In genomic region chr6:5471637-5472430, GRCh38 we compare ENCODE assay signal across 11 cellular contexts.
DNase-seq lines count a peak whose midpoint lies in the region; FAIRE-seq and TF ChIP-seq lines count a peak whose summit lies in the region.
"Had no signal": no experiment of that assay in that cellular context is flagged by ENCODE, and none has a peak within 500 bp of the region (broad histone marks: within the 10 kb centered on the region; RNA-seq: fewer than 3 reads in every experiment).

No MANE protein-coding gene starts in this region.

- intact Hi-C loops in MCF 10A (cut with micrococcal nuclease): loop anchor here (1.0 to 10.0 kb wide), 4 partner anchors 420 to 1075 kb away; no protein-coding TSS in a partner anchor

- POLR2A ChIA-PET in MCF 10A (lab: Yijun Ruan, JAX): interaction anchor here (1.0 to 1.2 kb wide), 4 partner anchors 11 to 1075 kb away, joined by 3 to 5 read pairs (median 3); no protein-coding TSS in a partner anchor

- FAIRE-seq in RCC 7860 (lab: Jason Lieb, UNC) (peak; percentile 25), urothelium cell line (lab: Jason Lieb, UNC) (no peak)

- no peak overlapping the region for H3K4me3 Mint-ChIP-seq in activated naive CD8-positive, alpha-beta T cell treated with anti-CD3 and anti-CD28 coated beads for 36 hours
- H3K4me3 Mint-ChIP-seq in MCF 10A (ENCODE audit: unreplicated experiment): no peak overlapping the region
- H3K4me3 Mint-ChIP-seq: activated CD8-positive, alpha-beta memory T cell treated with anti-CD3 and anti-CD28 coated beads, Interleukin-2, amount 10 ng/mL, durations not matched to agents 7 days and 5 days had no signal

- H3K27me3 Mint-ChIP-seq in activated naive CD8-positive, alpha-beta T cell treated with anti-CD3 and anti-CD28 coated beads for 36 hours: no peaks in the 10 kb centered on the region
- no peaks in the 10 kb centered on the region for H3K27me3 Mint-ChIP-seq in MCF 10A (ENCODE audit: insufficient read depth, unreplicated experiment)
- H3K27me3 Mint-ChIP-seq: activated CD8-positive, alpha-beta memory T cell treated with anti-CD3 and anti-CD28 coated beads, Interleukin-2, amount 10 ng/mL, durations not matched to agents 7 days and 5 days had no signal

- no peak overlapping the region for H3K27ac Mint-ChIP-seq in activated naive CD8-positive, alpha-beta T cell treated with anti-CD3 and anti-CD28 coated beads for 36 hours
- H3K27ac Mint-ChIP-seq in MCF 10A (ENCODE audit: low read depth, unreplicated experiment): no peak overlapping the region
- H3K27ac Mint-ChIP-seq: activated CD8-positive, alpha-beta memory T cell treated with anti-CD3 and anti-CD28 coated beads, Interleukin-2, amount 10 ng/mL, durations not matched to agents 7 days and 5 days had no signal

- BruUV-seq in MCF 10A (replicated peaks; lab: Mats Ljungman, UMichigan): no TSS peak

- TF ChIP-seq CTCF in MCF 10A (IDR thresholded peaks at IDR 0.05; ENCODE audit: unreplicated experiment): no peak

- CTCF ChIA-PET in MCF 10A (lab: Yijun Ruan, JAX): interaction anchor here (0.6 to 1.8 kb wide), 16 partner anchors 11 to 1265 kb away, joined by 3 to 14 read pairs (median 4); no protein-coding TSS in a partner anchor

- peak; percentile 7 for DNase-seq in Caki2 (ENCODE audit: low read depth)
- peak in 2 of 3 experiments; percentile 63 to 88 for DNase-seq in NCI-H1417 (lab: John Stamatoyannopoulos, UW)
- peak; percentile 14 for DNase-seq in RCC 7860 (ENCODE audit: low spot score)
- DNase-seq in iPS DF 19.7 (ENCODE audit: low read depth, low spot score): peak; percentile 70
- DNase-seq in HUDEP-2 (lab: John Stamatoyannopoulos, UW; ENCODE audit: unreplicated experiment in 76 of 76): no peak
- DNase-seq in urothelium cell line (ENCODE audit: low spot score): no peak
- no peak for DNase-seq in activated naive CD8-positive, alpha-beta T cell treated with anti-CD3 and anti-CD28 coated beads for 36 hours
- DNase-seq in MCF 10A (ENCODE audit: unreplicated experiment): no peak
- DNase-seq: sigmoid colon, T1000 had no signal

- H3K36me3 Mint-ChIP-seq in activated naive CD8-positive, alpha-beta T cell treated with anti-CD3 and anti-CD28 coated beads for 36 hours: no peaks in the 10 kb centered on the region
- H3K36me3 Mint-ChIP-seq in MCF 10A (ENCODE audit: insufficient read depth, unreplicated experiment): peaks cover 15% of the 10 kb centered on the region
- H3K36me3 Mint-ChIP-seq: activated CD8-positive, alpha-beta memory T cell treated with anti-CD3 and anti-CD28 coated beads, Interleukin-2, amount 10 ng/mL, durations not matched to agents 7 days and 5 days had no signal

- H3K9me3 Mint-ChIP-seq in activated naive CD8-positive, alpha-beta T cell treated with anti-CD3 and anti-CD28 coated beads for 36 hours: no peaks in the 10 kb centered on the region
- H3K9me3 Mint-ChIP-seq in MCF 10A (ENCODE audit: unreplicated experiment): no peaks in the 10 kb centered on the region

- H3K4me1 Mint-ChIP-seq in activated naive CD8-positive, alpha-beta T cell treated with anti-CD3 and anti-CD28 coated beads for 36 hours: peaks cover 6% of the 10 kb centered on the region
- no peaks in the 10 kb centered on the region for H3K4me1 Mint-ChIP-seq in MCF 10A (ENCODE audit: insufficient read depth, unreplicated experiment)
- H3K4me1 Mint-ChIP-seq: activated CD8-positive, alpha-beta memory T cell treated with anti-CD3 and anti-CD28 coated beads, Interleukin-2, amount 10 ng/mL, durations not matched to agents 7 days and 5 days had no signal

- in situ Hi-C loops in Caki2 (cut with HindIII; ENCODE audit: low pct_unique_long_range_greater_than_20kb, low sequenced_read_pairs): no loop called here

Comparison
In these comparisons a context has a peak if more than half of its experiments do, and no peak if none do; other contexts are left out.
1. DNase-seq: peak in Caki2 (single experiment), NCI-H1417 (2 of 3), RCC 7860 (single experiment) and iPS DF 19.7 (single experiment); none in HUDEP-2 (0 of 76), urothelium cell line (single experiment), activated naive CD8-positive, alpha-beta T cell treated with anti-CD3 and anti-CD28 coated beads for 36 hours (single experiment) and MCF 10A (single experiment).